Comparison of ENCODE assay signal across 25 cellular contexts in the genomic region with DNA sequence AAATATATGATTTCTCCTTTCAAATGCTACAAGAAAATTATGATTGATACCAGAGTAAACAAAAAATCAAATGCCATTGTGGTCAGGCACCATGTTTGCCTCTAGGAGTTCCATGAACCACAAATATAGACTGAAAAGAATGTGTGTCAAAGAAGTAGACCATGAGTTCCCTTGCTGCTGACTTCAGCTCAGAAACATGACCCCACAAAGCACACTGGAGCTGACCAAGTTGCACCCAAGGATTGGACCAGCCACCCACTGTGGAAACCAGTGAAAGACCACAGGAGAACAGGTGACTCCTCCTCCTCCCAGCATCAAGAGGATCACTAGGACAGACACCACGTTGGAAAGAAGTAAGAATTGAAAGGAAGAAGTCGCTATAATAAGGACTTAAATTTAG.
"Had no signal": no experiment of that assay in that cellular context is flagged by ENCODE, and none has a peak within 500 bp of the region (broad histone marks: within the 10 kb centered on the region; RNA-seq: fewer than 3 reads in every experiment).

No MANE protein-coding gene starts in this region.

- ATAC-seq: psoas muscle, T-helper 17 cell had no signal

- H3K27me3 ChIP-seq: breast epithelium, ovary, spleen, testis, upper lobe of left lung, vagina had no signal

- H3K4me3 ChIP-seq: breast epithelium, left ventricle myocardium inferior, lung, ovary, psoas muscle, spleen, testis, upper lobe of left lung, vagina had no signal

- DNase-seq: activated CD4-positive, alpha-beta memory T cell treated with anti-CD3 and anti-CD28 coated beads for 36 hours; activated CD4-positive, alpha-beta T cell treated with anti-CD3 and anti-CD28 coated beads, Interleukin-2, amount 10 ng/mL, durations not matched to agents 24 days and 14 days; activated CD4-positive, CD25-positive, alpha-beta regulatory T cell treated with anti-CD3 and anti-CD28 coated beads, Interleukin-2, amount 50 U/mL, for 72 hours; activated CD8-positive, alpha-beta memory T cell treated with anti-CD3 and anti-CD28 coated beads, Interleukin-2, amount 50 U/mL, for 4 hours; activated effector memory CD4-positive, alpha-beta T cell treated with anti-CD3 and anti-CD28 coated beads, Interleukin-2, amount 50 U/mL, for 16 hours; activated naive CD4-positive, alpha-beta T cell treated with anti-CD3 and anti-CD28 coated beads for 36 hours; activated T-cell treated with anti-CD3 and anti-CD28 coated beads, Interleukin-2, amount 50 U/mL, for 1 hour; amygdala; central memory CD4-positive, alpha-beta T cell; foreskin melanocyte; left ventricle myocardium inferior; mesendoderm; ovary; psoas muscle; spleen; stimulated activated naive CD4-positive, alpha-beta T cell treated with Interleukin-2 at 50 U/mL for 16 hours; SW 1271; T-helper 17 cell; T1000; testis; upper lobe of left lung; WERI-Rb-1 had no signal

- H3K4me1 ChIP-seq: breast epithelium, psoas muscle, spleen, upper lobe of left lung, vagina had no signal

- H3K9me3 ChIP-seq: breast epithelium, left ventricle myocardium inferior, ovary, psoas muscle, spleen, testis, upper lobe of left lung, vagina had no signal

- H3K27ac ChIP-seq: breast epithelium, left ventricle myocardium inferior, psoas muscle, spleen, upper lobe of left lung, vagina, WERI-Rb-1 had no signal

- H3K36me3 ChIP-seq: breast epithelium, left ventricle myocardium inferior, ovary, spleen, upper lobe of left lung, vagina, WERI-Rb-1 had no signal
